Comparison of ENCODE assay signal across 8 cellular contexts in genomic region chr14:86035882-86036281, GRCh38.
A peak's percentile ranks its signal among the peaks of the same experiment; 100 is the strongest.
DNase-seq lines count a peak whose midpoint lies in the region; ATAC-seq, FAIRE-seq and TF ChIP-seq lines count a peak whose summit lies in the region.

No MANE protein-coding gene starts in this region.

- no peak for FAIRE-seq in D721Med (lab: Jason Lieb, UNC)
- FAIRE-seq in frontal cortex (lab: Jason Lieb, UNC) = no peak

- WGBS in esophagus squamous epithelium, 2 donors = 24 to 63% methylated on average over 2 of the region's 2 CpGs

- intact Hi-C loops in esophagus squamous epithelium (cut with DNase I) = no loop called here

- ATAC-seq in GM21390 (IDR thresholded peaks at IDR 0.05; ENCODE audit: unreplicated experiment) = peak; percentile 83

- no peaks in the 10 kb centered on the region for H3K36me3 ChIP-seq in esophagus squamous epithelium

- no peak overlapping the region for H3K27ac ChIP-seq in esophagus squamous epithelium

- H3K4me3 ChIP-seq in Jurkat, Clone E6-1 (ENCODE audit: low read length) = no peak overlapping the region
- H3K4me3 ChIP-seq in fibroblast of mammary gland (ENCODE audit: control insufficient read depth, low read depth, low read length) (no peak overlapping the region), esophagus squamous epithelium (no peak overlapping the region)

- TF ChIP-seq POLR2A in esophagus squamous epithelium (IDR thresholded peaks at IDR 0.05) = no peak

- TF ChIP-seq CTCF in D721Med (IDR thresholded peaks at IDR 0.05; ENCODE audit: insufficient read depth, missing control alignments) (peak; percentile 41), fibroblast of mammary gland (conservative IDR thresholded peaks at IDR 0.05; ENCODE audit: control insufficient read depth, insufficient read depth, low read depth, low read length) (peak; percentile 56), esophagus squamous epithelium (IDR thresholded peaks at IDR 0.05) (peak in 3 of 6 experiments; percentile 7 to 40 (median 11))

- no peaks in the 10 kb centered on the region for H3K4me1 ChIP-seq in esophagus squamous epithelium

- H3K9me3 ChIP-seq in esophagus squamous epithelium = no peaks in the 10 kb centered on the region

- H3K27me3 ChIP-seq in esophagus squamous epithelium = no peaks in the 10 kb centered on the region

- DNase-seq in D721Med (ENCODE audit: insufficient read length, low spot score) (no peak), fibroblast of mammary gland (ENCODE audit: low read depth) (peak; percentile 41), frontal cortex (ENCODE audit: low spot score in 2 of 2) (no peak), NCI-H1092 treated with DMSO at 0.1 percent for 48 hours (lab: John Stamatoyannopoulos, UW) (no peak), activated gamma-delta T cell (lab: John Stamatoyannopoulos, UW) (no peak), esophagus squamous epithelium (lab: John Stamatoyannopoulos, UW) (no peak)
- DNase-seq in Jurkat, Clone E6-1 (ENCODE audit: low read depth, low spot score) = peak; percentile 11

Comparison
In these comparisons a context has a peak if more than half of its experiments do, and no peak if none do; other contexts are left out.
1. DNase-seq: peak in Jurkat, Clone E6-1 (single experiment) and fibroblast of mammary gland (single experiment); none in D721Med (single experiment), frontal cortex (0 of 2), NCI-H1092 treated with DMSO at 0.1 percent for 48 hours (single experiment), activated gamma-delta T cell (single experiment) and esophagus squamous epithelium (single experiment).